23 cellular contexts compared by ENCODE assay signal in the genomic region with DNA sequence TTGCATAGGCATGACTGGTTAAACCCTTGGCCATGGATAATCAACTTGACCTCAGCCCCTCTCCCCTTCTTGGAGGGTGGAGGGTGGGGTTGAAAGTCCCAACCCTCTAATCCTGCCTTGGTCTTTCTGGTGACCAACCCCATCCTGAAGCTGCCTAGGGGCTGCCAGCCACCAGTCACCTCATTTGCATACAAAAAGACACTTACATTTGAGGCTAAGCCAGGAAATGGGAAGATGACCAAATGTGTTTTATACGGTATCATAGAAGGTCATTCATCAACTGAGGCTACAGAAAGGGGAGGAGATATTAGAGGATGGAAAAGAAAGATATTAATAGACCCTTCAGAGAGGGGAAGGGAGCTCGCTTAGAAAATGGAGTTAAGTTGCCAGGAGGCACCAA.
A peak's percentile ranks its signal among the peaks of the same experiment; 100 is the strongest.
DNase-seq lines count a peak whose midpoint lies in the region; ATAC-seq lines count a peak whose summit lies in the region.
"Had no signal": no experiment of that assay in that cellular context is flagged by ENCODE, and none has a peak within 500 bp of the region (broad histone marks: within the 10 kb centered on the region; RNA-seq: fewer than 3 reads in every experiment).

No MANE protein-coding gene starts in this region.

- H3K4me3 Mint-ChIP-seq in T-cell = peak overlapping the region in 1 of 3 donors; percentile 58
- H3K4me3 Mint-ChIP-seq in effector memory CD8-positive, alpha-beta T cell = peak overlapping the region in 1 of 2 donors; percentile 66
- H3K4me3 Mint-ChIP-seq in stimulated activated memory B cell treated with anti-CD40 and anti-IgM and Interleukin-4, amounts not matched to agents 10 μg/mL and 1 μg/mL and 100 μg/mL, for 72 hours = no peak overlapping the region
- H3K4me3 Mint-ChIP-seq: CD14-positive monocyte; dendritic cell treated with granulocyte-macrophage colony-stimulating factor and Interleukin-4, amounts not matched to agents 40 ng/mL and 50 ng/mL, for 4 days; neural progenitor cell had no signal

- intact Hi-C loops in left colon (cut with DNase I, micrococcal nuclease) = no loop called here

- CTCF ChIA-PET in T-cell (lab: Charles Lee) = interaction anchor here in 1 of 2 donors (1.0 kb wide), 1 partner anchor 42 kb away, joined by 3 read pairs; no protein-coding TSS in a partner anchor

- POLR2A ChIA-PET in T-cell (lab: Charles Lee) = interaction anchor here (0.6 to 1.1 kb wide), 2 partner anchors 20 to 320 kb away, joined by 3 read pairs; no protein-coding TSS in a partner anchor

- peak overlapping the region; percentile 81 to 90 for H3K27ac Mint-ChIP-seq in activated naive CD4-positive, alpha-beta T cell treated with anti-CD3 and anti-CD28 coated beads, Interleukin-2, amount 50 U/mL, for 72 hours
- H3K27ac Mint-ChIP-seq in T-cell = peak overlapping the region; percentile 66 to 92
- peak overlapping the region; percentile 83 to 86 for H3K27ac Mint-ChIP-seq in effector memory CD8-positive, alpha-beta T cell
- H3K27ac Mint-ChIP-seq in stimulated activated memory B cell treated with anti-CD40 and anti-IgM and Interleukin-4, amounts not matched to agents 10 μg/mL and 1 μg/mL and 100 μg/mL, for 72 hours = peak overlapping the region; percentile 89
- H3K27ac Mint-ChIP-seq: CD14-positive monocyte; dendritic cell treated with granulocyte-macrophage colony-stimulating factor and Interleukin-4, amounts not matched to agents 40 ng/mL and 50 ng/mL, for 4 days; neural progenitor cell; progenitor cell of endocrine pancreas had no signal

- no peaks in the 10 kb centered on the region for H3K27me3 Mint-ChIP-seq in T-cell
- no peaks in the 10 kb centered on the region for H3K27me3 Mint-ChIP-seq in effector memory CD8-positive, alpha-beta T cell
- H3K27me3 Mint-ChIP-seq in stimulated activated memory B cell treated with anti-CD40 and anti-IgM and Interleukin-4, amounts not matched to agents 10 μg/mL and 1 μg/mL and 100 μg/mL, for 72 hours = no peaks in the 10 kb centered on the region
- H3K27me3 Mint-ChIP-seq: progenitor cell of endocrine pancreas had no signal

- peaks cover 85 to 92% (median 89%) of the 10 kb centered on the region in 3 donors for H3K4me1 Mint-ChIP-seq in T-cell
- H3K4me1 Mint-ChIP-seq in effector memory CD8-positive, alpha-beta T cell (ENCODE audit: low read depth in 2 of 2) = peaks cover 65 to 82% of the 10 kb centered on the region in 2 donors
- H3K4me1 Mint-ChIP-seq in stimulated activated memory B cell treated with anti-CD40 and anti-IgM and Interleukin-4, amounts not matched to agents 10 μg/mL and 1 μg/mL and 100 μg/mL, for 72 hours = peaks cover 76% of the 10 kb centered on the region

- DNase-seq in activated naive CD4-positive, alpha-beta T cell treated with anti-CD3 and anti-CD28 coated beads, Interleukin-2, amount 50 U/mL, for 72 hours (ENCODE audit: low spot score in 2 of 2) = no peak
- no peak for DNase-seq in activated naive CD4-positive, alpha-beta T cell treated with anti-CD3 and anti-CD28 coated beads, Interleukin-2, amount 50 U/mL, for 16 hours
- DNase-seq in T-cell (no peak), globus pallidus (ENCODE audit: low spot score) (no peak), DMS79 treated with DMSO at 0.1 percent for 48 hours (lab: John Stamatoyannopoulos, UW) (no peak), left colon (no peak)
- no peak for DNase-seq in effector memory CD8-positive, alpha-beta T cell
- DNase-seq: caudate nucleus, heart left ventricle, MG63, midbrain, NCI-H1436 treated with DMSO at 0.1 percent for 48 hours, NCI-H524 treated with DMSO at 0.1 percent for 48 hours, Peyer's patch, SJCRH30, testis had no signal

- peaks cover 20 to 66% of the 10 kb centered on the region in 2 donors for H3K36me3 Mint-ChIP-seq in activated naive CD4-positive, alpha-beta T cell treated with anti-CD3 and anti-CD28 coated beads, Interleukin-2, amount 50 U/mL, for 72 hours
- peaks cover 59% of the 10 kb centered on the region for H3K36me3 Mint-ChIP-seq in T-cell
- H3K36me3 Mint-ChIP-seq in effector memory CD8-positive, alpha-beta T cell (ENCODE audit: insufficient read depth) = peaks cover 11% of the 10 kb centered on the region
- H3K36me3 Mint-ChIP-seq in stimulated activated memory B cell treated with anti-CD40 and anti-IgM and Interleukin-4, amounts not matched to agents 10 μg/mL and 1 μg/mL and 100 μg/mL, for 72 hours = peaks cover 61% of the 10 kb centered on the region

- peak in 1 of 2 donors; percentile 9 for ATAC-seq in activated naive CD4-positive, alpha-beta T cell treated with anti-CD3 and anti-CD28 coated beads, Interleukin-2, amount 50 U/mL, for 72 hours
- ATAC-seq in T-cell (replicated peaks in 1 of 4) = no peak
- ATAC-seq in effector memory CD8-positive, alpha-beta T cell (replicated peaks) = no peak
- ATAC-seq in stimulated activated memory B cell treated with anti-CD40 and anti-IgM and Interleukin-4, amounts not matched to agents 10 μg/mL and 1 μg/mL and 100 μg/mL, for 72 hours = peak; percentile 17
- ATAC-seq in left colon = no peak
- ATAC-seq: heart left ventricle, K562, left lobe of liver had no signal

- peaks cover 0 to 4% of the 10 kb centered on the region in 2 donors for H3K9me3 Mint-ChIP-seq in activated naive CD4-positive, alpha-beta T cell treated with anti-CD3 and anti-CD28 coated beads, Interleukin-2, amount 50 U/mL, for 72 hours
- peaks cover 2 to 7% (median 5%) of the 10 kb centered on the region in 3 donors for H3K9me3 Mint-ChIP-seq in T-cell
- no peaks in the 10 kb centered on the region for H3K9me3 Mint-ChIP-seq in effector memory CD8-positive, alpha-beta T cell
- H3K9me3 Mint-ChIP-seq in stimulated activated memory B cell treated with anti-CD40 and anti-IgM and Interleukin-4, amounts not matched to agents 10 μg/mL and 1 μg/mL and 100 μg/mL, for 72 hours = peaks cover 8% of the 10 kb centered on the region
